1 cellular context compared by ENCODE assay signal in the genomic region with DNA sequence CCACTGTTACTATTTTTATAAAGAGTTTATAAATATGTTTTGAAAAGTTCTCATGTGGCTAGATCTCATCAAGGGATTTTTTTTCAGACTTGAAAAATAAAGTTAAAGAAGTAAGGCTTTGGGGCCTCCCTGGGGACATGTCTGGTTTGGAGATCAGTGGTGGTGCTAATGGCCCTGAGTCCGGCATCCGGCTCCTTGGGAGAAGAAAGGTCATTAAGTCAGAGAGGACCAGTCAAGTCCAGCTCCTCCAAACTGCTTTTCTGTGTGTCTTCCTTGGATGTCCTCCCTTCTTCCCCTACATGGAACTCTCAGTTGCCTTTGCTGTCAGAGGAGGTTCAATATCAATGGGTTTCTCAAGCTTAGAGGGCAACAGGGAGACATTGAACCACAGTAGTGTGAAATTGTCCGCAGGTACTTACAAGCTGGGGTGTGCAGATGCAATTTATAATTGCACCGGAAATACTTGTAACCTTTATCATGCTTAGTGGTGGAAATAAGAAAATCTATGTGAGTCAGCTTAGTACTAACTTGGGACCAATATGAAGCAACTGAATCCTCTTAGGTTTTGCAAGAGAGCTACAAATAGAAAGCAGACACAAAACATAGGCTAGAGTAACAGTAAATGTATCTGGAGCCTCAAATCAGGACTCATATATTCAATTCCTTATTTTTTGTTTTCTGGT.
TF ChIP-seq lines count a peak whose summit lies in the region.

No MANE protein-coding gene starts in this region.

TF ChIP-seq in IMR-90, 13 proteins besides CTCF, POLR2A, EP300 and RAD21:
- TF ChIP-seq RFX5 (IDR thresholded peaks at IDR 0.05; ENCODE audit: low read depth, low read length) = no peak
- no peak for TF ChIP-seq USF2 (IDR thresholded peaks at IDR 0.05; ENCODE audit: low read depth, low read length)
- TF ChIP-seq NFE2L2 (IDR thresholded peaks at IDR 0.05; ENCODE audit: low read depth, low read length) = peak; percentile 12; the same call in 1 of the 2 replicates
- TF ChIP-seq CEBPB (IDR thresholded peaks at IDR 0.05; ENCODE audit: low read depth, low read length) = peak; percentile 99
- TF ChIP-seq RCOR1 (IDR thresholded peaks at IDR 0.05; ENCODE audit: insufficient replicate concordance, low read length) = peak; percentile 32
- 0 out of 2 replicates have a peak, but pooled peaks have one; percentile 9 for TF ChIP-seq CHD1 (IDR thresholded peaks at IDR 0.05; ENCODE audit: low read depth, low read length)
- peak; percentile 85 for TF ChIP-seq FOS (IDR thresholded peaks at IDR 0.05; ENCODE audit: low read depth, low read length)
- TF ChIP-seq BHLHE40 (IDR thresholded peaks at IDR 0.05; ENCODE audit: low read depth, low read length) = peak; percentile 46
- TF ChIP-seq MAFK (IDR thresholded peaks at IDR 0.05; ENCODE audit: low read depth, low read length) = peak; percentile 33; the same call in 1 of the 2 replicates
